Comparison of ENCODE assay signal across 1 cellular context in genomic region chr4:30718021-30718888, GRCh38.
A peak's percentile ranks its signal among the peaks of the same experiment; 100 is the strongest.
TF ChIP-seq lines count a peak whose summit lies in the region.

No MANE protein-coding gene starts in this region.

TF ChIP-seq in HEK293, 187 proteins besides CTCF, POLR2A, EP300 and RAD21 (continued from another document):
- TF ChIP-seq PBX3 (CRISPR knock-in tag; IDR thresholded peaks at IDR 0.05) = no peak
- no peak for TF ChIP-seq ZNF473 (tag by site-specific recombination; IDR thresholded peaks at IDR 0.05)
- no peak for TF ChIP-seq GLI2 (tag by site-specific recombination; IDR thresholded peaks at IDR 0.05; ENCODE audit: borderline replicate concordance, low read depth)
- no peak for TF ChIP-seq ELK4 (IDR thresholded peaks at IDR 0.05; ENCODE audit: borderline replicate concordance, low read depth, low read length)
- TF ChIP-seq ZBTB11 (tag by site-specific recombination; conservative IDR thresholded peaks at IDR 0.05; ENCODE audit: low read depth) = no peak
- TF ChIP-seq ZNF354C (tag by site-specific recombination; IDR thresholded peaks at IDR 0.05; ENCODE audit: borderline replicate concordance, low read depth) = no peak
- no peak for TF ChIP-seq ZNF670 (tag by site-specific recombination; IDR thresholded peaks at IDR 0.05; ENCODE audit: low read depth)
- no peak for TF ChIP-seq ZNF600 (tag by site-specific recombination; IDR thresholded peaks at IDR 0.05)
- no peak for TF ChIP-seq ZNF23 (tag by site-specific recombination; IDR thresholded peaks at IDR 0.05; ENCODE audit: borderline replicate concordance)
- TF ChIP-seq IKZF3 (tag by site-specific recombination; IDR thresholded peaks at IDR 0.05) = peak; percentile 85
- TF ChIP-seq HIC1 (tag by site-specific recombination; IDR thresholded peaks at IDR 0.05) = peak; percentile 62
- peak; percentile 34; the same call in 1 of the 2 replicates for TF ChIP-seq ZBTB8A (tag by site-specific recombination; IDR thresholded peaks at IDR 0.05)
- peak; percentile 71; the same call in 1 of the 2 replicates for TF ChIP-seq ZNF423 (tag by site-specific recombination; IDR thresholded peaks at IDR 0.05)
- TF ChIP-seq ZNF335 (tag by site-specific recombination; conservative IDR thresholded peaks at IDR 0.05) = peak; percentile 48; the same call in 1 of the 2 replicates
- peak; percentile 78 for TF ChIP-seq ZBTB20 (tag by site-specific recombination; IDR thresholded peaks at IDR 0.05)
- no peak for TF ChIP-seq ZNF555 (tag by site-specific recombination; conservative IDR thresholded peaks at IDR 0.05)
- TF ChIP-seq ZNF311 (tag by site-specific recombination; IDR thresholded peaks at IDR 0.05; ENCODE audit: borderline replicate concordance) = no peak
- TF ChIP-seq ZBTB17 (tag by site-specific recombination; IDR thresholded peaks at IDR 0.05) = no peak; the same call in 1 of the 2 replicates
- TF ChIP-seq ZNF580 (tag by site-specific recombination; IDR thresholded peaks at IDR 0.05) = 0 out of 2 replicates have a peak, but pooled peaks have one; percentile 22
- TF ChIP-seq ZNF404 (tag by site-specific recombination; IDR thresholded peaks at IDR 0.05) = no peak
- TF ChIP-seq ZNF549 (tag by site-specific recombination; IDR thresholded peaks at IDR 0.05) = no peak
- no peak for TF ChIP-seq ZNF133 (tag by site-specific recombination; IDR thresholded peaks at IDR 0.05)
- TF ChIP-seq GFI1B (tag by site-specific recombination; IDR thresholded peaks at IDR 0.05) = peak; percentile 98
- no peak for TF ChIP-seq ZNF510 (tag by site-specific recombination; IDR thresholded peaks at IDR 0.05; ENCODE audit: insufficient replicate concordance)
- no peak for TF ChIP-seq ZNF785 (tag by site-specific recombination; IDR thresholded peaks at IDR 0.05)
- no peak for TF ChIP-seq TRIM28 (IDR thresholded peaks at IDR 0.05; ENCODE audit: borderline replicate concordance, low read length)
- TF ChIP-seq ZNF221 (tag by site-specific recombination; IDR thresholded peaks at IDR 0.05; ENCODE audit: borderline replicate concordance) = no peak
- no peak for TF ChIP-seq ZNF544 (tag by site-specific recombination; IDR thresholded peaks at IDR 0.05)
- no peak for TF ChIP-seq SCRT1 (tag by site-specific recombination; IDR thresholded peaks at IDR 0.05; ENCODE audit: borderline replicate concordance)
- no peak for TF ChIP-seq ZNF175 (tag by site-specific recombination; IDR thresholded peaks at IDR 0.05)
- TF ChIP-seq ZNF843 (tag by site-specific recombination; IDR thresholded peaks at IDR 0.05) = 0 out of 2 replicates have a peak, but pooled peaks have one; percentile 42
- no peak for TF ChIP-seq PRDM1 (tag by site-specific recombination; IDR thresholded peaks at IDR 0.05)
- no peak for TF ChIP-seq ZNF248 (tag by site-specific recombination; IDR thresholded peaks at IDR 0.05)
- no peak for TF ChIP-seq ZNF18 (tag by site-specific recombination; IDR thresholded peaks at IDR 0.05)
- TF ChIP-seq ZNF48 (tag by site-specific recombination; IDR thresholded peaks at IDR 0.05) = no peak
- TF ChIP-seq ZNF621 (tag by site-specific recombination; IDR thresholded peaks at IDR 0.05) = no peak
- TF ChIP-seq ZNF362 (tag by site-specific recombination; IDR thresholded peaks at IDR 0.05) = no peak
- TF ChIP-seq SALL2 (tag by site-specific recombination; IDR thresholded peaks at IDR 0.05; ENCODE audit: borderline replicate concordance) = no peak
- peak; percentile 85 for TF ChIP-seq ZBTB48 (tag by site-specific recombination; IDR thresholded peaks at IDR 0.05)
- TF ChIP-seq YY1 (tag by site-specific recombination; IDR thresholded peaks at IDR 0.05) = no peak
- no peak for TF ChIP-seq GLI4 (tag by site-specific recombination; IDR thresholded peaks at IDR 0.05)
- TF ChIP-seq ZNF521 (tag by site-specific recombination; IDR thresholded peaks at IDR 0.05) = no peak
- peak; percentile 73 for TF ChIP-seq SP2 (tag by site-specific recombination; IDR thresholded peaks at IDR 0.05)
- no peak for TF ChIP-seq KLF16 (tag by site-specific recombination; IDR thresholded peaks at IDR 0.05)
- TF ChIP-seq ZNF10 (tag by site-specific recombination; IDR thresholded peaks at IDR 0.05) = no peak
- TF ChIP-seq SETDB1 (IDR thresholded peaks at IDR 0.05; ENCODE audit: insufficient read length, low read length) = no peak
- TF ChIP-seq ZFP37 (tag by site-specific recombination; IDR thresholded peaks at IDR 0.05) = no peak
- TF ChIP-seq ZNF501 (tag by site-specific recombination; IDR thresholded peaks at IDR 0.05) = no peak
- TF ChIP-seq ZNF121 (tag by site-specific recombination; IDR thresholded peaks at IDR 0.05) = no peak
- TF ChIP-seq ZBTB26 (tag by site-specific recombination; optimal IDR thresholded peaks at IDR 0.05) = peak; percentile 82
